Comparison of ENCODE assay signal across 11 cellular contexts in the genomic region with DNA sequence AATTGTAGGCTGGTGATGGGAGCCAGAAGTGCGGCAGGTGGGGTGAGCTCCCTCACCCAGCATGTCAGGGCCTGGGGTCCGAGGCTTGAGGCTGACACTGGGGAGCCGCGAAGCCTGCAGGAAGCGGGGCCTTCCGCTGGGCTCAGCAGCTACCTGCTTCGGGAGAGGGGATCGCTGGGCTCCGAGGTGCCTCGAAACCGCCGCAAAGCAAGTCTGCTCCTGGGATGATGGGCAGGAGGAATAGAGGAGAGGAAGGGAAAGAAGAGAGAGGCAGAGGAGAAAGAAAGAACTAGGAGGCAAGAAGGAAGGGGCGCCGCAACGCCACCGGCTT. TPM values are rescaled to one million over a fixed set of nuclear protein-coding genes. Genes with fewer than 3 reads are reported as not detected.
A peak's percentile ranks its signal among the peaks of the same experiment; 100 is the strongest.
DNase-seq lines count a peak whose midpoint lies in the region; ATAC-seq and TF ChIP-seq lines count a peak whose summit lies in the region.
"Had no signal": no experiment of that assay in that cellular context is flagged by ENCODE, and none has a peak within 500 bp of the region (broad histone marks: within the 10 kb centered on the region; RNA-seq: fewer than 3 reads in every experiment).

No MANE protein-coding gene starts in this region.

- H3K9me2 ChIP-seq in PC-9 (ENCODE audit: insufficient read depth): no peaks in the 10 kb centered on the region

- peak overlapping the region in 6 of 7 donors; percentile 63 to 78 (median 70) for H3K4me3 Mint-ChIP-seq in CD8-positive, alpha-beta memory T cell
- peak overlapping the region; percentile 67 for H3K4me3 Mint-ChIP-seq in central memory CD8-positive, alpha-beta T cell
- peak overlapping the region; percentile 66 for H3K4me3 Mint-ChIP-seq in neural crest cell
- H3K4me3 Mint-ChIP-seq: activated CD8-positive, alpha-beta T cell treated with anti-CD3 and anti-CD28 coated beads for 36 hours had no signal

- H3K4me1 ChIP-seq in CD8-positive, alpha-beta memory T cell (ENCODE audit: insufficient read depth, low read length): peaks cover 12% of the 10 kb centered on the region
- peaks cover 33% of the 10 kb centered on the region for H3K4me1 ChIP-seq in HUES48 (ENCODE audit: control insufficient read depth, insufficient read depth, low read length)
- H3K4me1 ChIP-seq in PC-9 (replicated peaks; ENCODE audit: insufficient read depth): no peaks in the 10 kb centered on the region

- peaks cover 15 to 52% (median 19%) of the 10 kb centered on the region in 3 donors for H3K4me1 Mint-ChIP-seq in CD8-positive, alpha-beta memory T cell
- peaks cover 19% of the 10 kb centered on the region for H3K4me1 Mint-ChIP-seq in central memory CD8-positive, alpha-beta T cell
- H3K4me1 Mint-ChIP-seq in neural crest cell: peaks cover 24% of the 10 kb centered on the region

- no peak overlapping the region for H3K9ac ChIP-seq in HUES48 (ENCODE audit: low read depth, low read length)

- no peaks in the 10 kb centered on the region for H3F3A ChIP-seq in PC-9 (ENCODE audit: insufficient read depth, low read depth)

- H3K9me3 ChIP-seq in CD8-positive, alpha-beta memory T cell (ENCODE audit: low read length): no peaks in the 10 kb centered on the region
- H3K9me3 ChIP-seq in HUES48 (ENCODE audit: control insufficient read depth, insufficient read depth, low read length) (no peaks in the 10 kb centered on the region; the same call in 1 of the 2 replicates), PC-9 (ENCODE audit: insufficient read depth, low read depth) (no peaks in the 10 kb centered on the region)

- H3K27me3 Mint-ChIP-seq in CD8-positive, alpha-beta memory T cell: peaks cover 43 to 61% of the 10 kb centered on the region in 2 donors
- H3K27me3 Mint-ChIP-seq in central memory CD8-positive, alpha-beta T cell: peaks cover 87% of the 10 kb centered on the region
- H3K27me3 Mint-ChIP-seq in neural crest cell (ENCODE audit: low read depth): peaks cover 94% of the 10 kb centered on the region

- no peaks in the 10 kb centered on the region for H3K79me2 ChIP-seq in PC-9 (ENCODE audit: low read depth)

- H3K36me3 Mint-ChIP-seq in CD8-positive, alpha-beta memory T cell: no peaks in the 10 kb centered on the region
- H3K36me3 Mint-ChIP-seq in central memory CD8-positive, alpha-beta T cell (ENCODE audit: insufficient read depth): peaks cover 2% of the 10 kb centered on the region
- peaks cover 3% of the 10 kb centered on the region for H3K36me3 Mint-ChIP-seq in neural crest cell (ENCODE audit: low read depth)

- ATAC-seq in central memory CD8-positive, alpha-beta T cell (replicated peaks; ENCODE audit: extremely low read depth, poor library complexity, severe bottlenecking): no peak
- ATAC-seq in HG02798 (IDR thresholded peaks at IDR 0.05; ENCODE audit: poor library complexity, unreplicated experiment): no peak

- no peaks in the 10 kb centered on the region for H3K36me3 ChIP-seq in CD8-positive, alpha-beta memory T cell (ENCODE audit: insufficient read depth, low read length)
- H3K36me3 ChIP-seq in HUES48 (ENCODE audit: control insufficient read depth, insufficient read depth, low read length) (no peaks in the 10 kb centered on the region), PC-9 (ENCODE audit: low read depth) (no peaks in the 10 kb centered on the region)

- POLR2A ChIA-PET in CD8-positive, alpha-beta memory T cell (lab: Charles Lee): no interaction called here
- POLR2A ChIA-PET in PC-9 (lab: Charles Lee; ENCODE audit: unreplicated experiment): no interaction called here

- peaks cover 39% of the 10 kb centered on the region for H3K27me3 ChIP-seq in CD8-positive, alpha-beta memory T cell (ENCODE audit: insufficient read depth, low read length, poor library complexity, severe bottlenecking)
- H3K27me3 ChIP-seq in HUES48 (ENCODE audit: control insufficient read depth, insufficient read depth, low read length) (peaks cover 100% of the 10 kb centered on the region), PC-9 (ENCODE audit: insufficient read depth, low read depth) (peaks cover 30% of the 10 kb centered on the region)

- H4K20me1 ChIP-seq in PC-9 (ENCODE audit: insufficient read depth): no peaks in the 10 kb centered on the region

- H3K27ac ChIP-seq in CD8-positive, alpha-beta memory T cell (ENCODE audit: low read depth, low read length): no peak overlapping the region
- H3K27ac ChIP-seq in HUES48 (ENCODE audit: low read depth, low read length) (no peak overlapping the region), PC-9 (no peak overlapping the region)

- H2AFZ ChIP-seq in PC-9: no peak overlapping the region

- H3K9me3 Mint-ChIP-seq in CD8-positive, alpha-beta memory T cell: peaks cover 0 to 2% (median 0%) of the 10 kb centered on the region in 5 donors
- no peaks in the 10 kb centered on the region for H3K9me3 Mint-ChIP-seq in central memory CD8-positive, alpha-beta T cell
- H3K9me3 Mint-ChIP-seq in neural crest cell: no peaks in the 10 kb centered on the region
- H3K9me3 Mint-ChIP-seq: activated CD8-positive, alpha-beta T cell treated with anti-CD3 and anti-CD28 coated beads for 36 hours had no signal

- H3K4me2 ChIP-seq in PC-9: no peak overlapping the region

- peak overlapping the region in 2 of 8 donors; percentile 43 to 78 for H3K27ac Mint-ChIP-seq in CD8-positive, alpha-beta memory T cell
- no peak overlapping the region for H3K27ac Mint-ChIP-seq in central memory CD8-positive, alpha-beta T cell (ENCODE audit: low read depth)
- H3K27ac Mint-ChIP-seq in neural crest cell (ENCODE audit: unreplicated experiment): no peak overlapping the region
- H3K27ac Mint-ChIP-seq: activated CD8-positive, alpha-beta T cell treated with anti-CD3 and anti-CD28 coated beads for 36 hours had no signal

- intact Hi-C loops in PC-9 (cut with micrococcal nuclease; ENCODE audit: unreplicated experiment): no loop called here

- TF ChIP-seq CTCF in neural crest cell (conservative IDR thresholded peaks at IDR 0.05) (no peak), PC-9 (conservative IDR thresholded peaks at IDR 0.05) (no peak)

- BruUV-seq in PC-9 (replicated peaks; lab: Mats Ljungman, UMichigan): no TSS peak

- CTCF ChIA-PET in CD8-positive, alpha-beta memory T cell (lab: Charles Lee): interaction anchor here (1.0 kb wide), 1 partner anchor 19 kb away, joined by 4 read pairs; no protein-coding TSS in a partner anchor
- CTCF ChIA-PET in PC-9 (lab: Charles Lee): no interaction called here

- no peak overlapping the region for H3K4me3 ChIP-seq in CD8-positive, alpha-beta memory T cell (ENCODE audit: low read length)
- H3K4me3 ChIP-seq in HUES48 (ENCODE audit: low read depth, low read length): peak overlapping the region; percentile 54; the same call in 1 of the 2 replicates
- no peak overlapping the region for H3K4me3 ChIP-seq in PC-9

- no peak for DNase-seq in CD8-positive, alpha-beta memory T cell
- DNase-seq in central memory CD8-positive, alpha-beta T cell (ENCODE audit: low spot score in 2 of 2): no peak
- DNase-seq in neural crest cell (ENCODE audit: low read depth, low spot score): no peak
- no peak for DNase-seq in SIG-M5 treated with dmso at 0.1 percent for 504 hours (lab: John Stamatoyannopoulos, UW; ENCODE audit: unreplicated experiment)
- DNase-seq in PC-9: no peak
- DNase-seq: activated CD8-positive, alpha-beta T cell treated with anti-CD3 and anti-CD28 coated beads for 36 hours; DND-41; small intestine had no signal

RNA-seq across cellular contexts. Expression of a gene that starts 1.5 kb away (rescaled TPM):
- under 1 TPM in 1 of 2 experiments, not detected in 1; 0.11 TPM for total RNA-seq in CD8-positive, alpha-beta memory T cell
- polyA plus RNA-seq in CD8-positive, alpha-beta memory T cell: not detected
- 2.2 and 2.5 TPM in 2 replicates for total RNA-seq in neural crest cell
- 0.35 and 0.46 TPM in 2 replicates for total RNA-seq in PC-9 (2021)
- total RNA-seq: SK-MEL-5 had no signal

RNA-seq across cellular contexts. Expression of a gene that starts 30.7 kb away (rescaled TPM):
- total RNA-seq in CD8-positive, alpha-beta memory T cell: 10 to 100 TPM; 83.5 to 88.4 TPM
- 24.2 TPM for polyA plus RNA-seq in CD8-positive, alpha-beta memory T cell
- total RNA-seq in neural crest cell: 98.8 and 103 TPM in 2 replicates
- total RNA-seq in PC-9 (2021): 49.5 and 52.0 TPM in 2 replicates
